ENCODE assay signal across 8 cellular contexts in the genomic region with DNA sequence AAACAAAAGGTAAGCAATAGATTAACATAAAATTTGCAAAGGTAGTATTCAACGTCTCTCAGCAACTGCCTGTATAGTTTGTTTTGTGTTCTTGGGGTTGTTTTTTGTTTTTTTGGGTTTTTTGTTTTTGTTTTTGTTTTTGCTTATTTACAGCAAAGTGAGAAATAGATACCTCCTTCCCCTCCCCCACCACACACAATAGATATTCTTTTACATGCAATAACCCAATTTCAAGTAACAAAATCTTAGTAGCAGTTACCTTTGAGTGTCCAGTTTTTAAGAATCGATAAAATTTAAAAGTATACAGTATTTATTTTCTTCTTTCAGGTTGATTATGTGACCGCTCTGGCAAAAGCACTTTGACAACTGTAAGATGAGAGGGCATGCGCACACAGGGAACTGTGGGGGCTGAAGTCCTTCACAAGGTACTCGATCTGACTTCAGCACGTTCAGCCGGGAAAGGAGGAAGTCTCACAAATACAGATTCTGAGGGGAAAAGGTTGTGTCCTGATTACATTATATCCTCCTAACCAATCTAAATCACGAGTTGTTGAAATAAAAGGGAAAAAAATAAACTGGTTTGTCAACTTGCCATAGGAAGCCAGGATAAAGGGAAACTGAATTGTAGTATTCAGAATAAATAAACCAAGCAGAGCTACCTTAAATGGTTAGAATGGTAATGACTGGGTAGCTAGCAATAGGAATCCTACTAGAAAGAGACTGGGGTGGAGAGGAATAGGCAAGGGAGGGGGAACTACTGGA. TPM values are rescaled to one million over a fixed set of nuclear protein-coding genes. Genes with fewer than 3 reads are reported as not detected.
DNase-seq lines count a peak whose midpoint lies in the region; ATAC-seq and TF ChIP-seq lines count a peak whose summit lies in the region.

No MANE protein-coding gene starts in this region.

- POLR2A ChIA-PET in GM10248 (lab: Yijun Ruan, JAX), result no interaction called here

- H3K36me3 ChIP-seq in SK-N-MC (ENCODE audit: insufficient read depth, low read length), result no peaks in the 10 kb centered on the region

- no peak for TF ChIP-seq CTCF in GM10248 (IDR thresholded peaks at IDR 0.05; ENCODE audit: control extremely low read depth, extremely low read depth, low read depth, missing control alignments)

- no peak overlapping the region for H3K9ac ChIP-seq in SK-N-MC (ENCODE audit: insufficient read length)

- DNase-seq in GM10248 (ENCODE audit: extremely low spot score) (peak; percentile 42), MV-4-11 (lab: John Stamatoyannopoulos, UW) (peak; percentile 74), SK-N-MC (ENCODE audit: low read depth, low spot score) (no peak), Right ventricle myocardium inferior (ENCODE audit: missing footprints) (no peak), nucleus accumbens (lab: John Stamatoyannopoulos, UW) (peak in 51 of 56 donors; percentile 1 to 89 (median 45))

- intact Hi-C loops in Right ventricle myocardium inferior (cut with DNase I), result loop anchor here (5.0 kb wide), 1 partner anchor 189 kb away; no protein-coding TSS in a partner anchor

- peak; percentile 63 for ATAC-seq in Right ventricle myocardium inferior
- ATAC-seq in GM21529 (IDR thresholded peaks at IDR 0.05; ENCODE audit: unreplicated experiment), result no peak
- no peak for ATAC-seq in HG03108 (IDR thresholded peaks at IDR 0.05; ENCODE audit: unreplicated experiment)

- peak overlapping the region; percentile 56 for H3K4me3 ChIP-seq in SK-N-MC

- CTCF ChIA-PET in GM10248 (lab: Yijun Ruan, JAX), result interaction anchor here (1.1 to 1.3 kb wide), 2 partner anchors 10 to 18 kb away, joined by 3 to 5 read pairs; no protein-coding TSS in a partner anchor

- no peaks in the 10 kb centered on the region for H3K9me3 ChIP-seq in SK-N-MC (ENCODE audit: low read depth, low read length)

- H3K27ac ChIP-seq in SK-N-MC, result no peak overlapping the region
- peak overlapping the region; percentile 78 for H3K27ac ChIP-seq in angular gyrus (ENCODE audit: low read depth, low read length)

RNA-seq across cellular contexts. Expression of gene CPEB3, which starts 47.8 kb away (rescaled TPM):
- total RNA-seq in Right ventricle myocardium inferior, result 14.1 TPM

RNA-seq across cellular contexts. Expression of gene MARCHF5, which starts 47.9 kb away (rescaled TPM):
- total RNA-seq in Right ventricle myocardium inferior, result 36.5 TPM

Comparison
In these comparisons a context has a peak if more than half of its experiments do, and no peak if none do; other contexts are left out.
1. DNase-seq: peak in GM10248 (single experiment), MV-4-11 (single experiment) and nucleus accumbens (51 of 56); none in SK-N-MC (single experiment) and Right ventricle myocardium inferior (single experiment).